17 cellular contexts compared by ENCODE assay signal in the genomic region with DNA sequence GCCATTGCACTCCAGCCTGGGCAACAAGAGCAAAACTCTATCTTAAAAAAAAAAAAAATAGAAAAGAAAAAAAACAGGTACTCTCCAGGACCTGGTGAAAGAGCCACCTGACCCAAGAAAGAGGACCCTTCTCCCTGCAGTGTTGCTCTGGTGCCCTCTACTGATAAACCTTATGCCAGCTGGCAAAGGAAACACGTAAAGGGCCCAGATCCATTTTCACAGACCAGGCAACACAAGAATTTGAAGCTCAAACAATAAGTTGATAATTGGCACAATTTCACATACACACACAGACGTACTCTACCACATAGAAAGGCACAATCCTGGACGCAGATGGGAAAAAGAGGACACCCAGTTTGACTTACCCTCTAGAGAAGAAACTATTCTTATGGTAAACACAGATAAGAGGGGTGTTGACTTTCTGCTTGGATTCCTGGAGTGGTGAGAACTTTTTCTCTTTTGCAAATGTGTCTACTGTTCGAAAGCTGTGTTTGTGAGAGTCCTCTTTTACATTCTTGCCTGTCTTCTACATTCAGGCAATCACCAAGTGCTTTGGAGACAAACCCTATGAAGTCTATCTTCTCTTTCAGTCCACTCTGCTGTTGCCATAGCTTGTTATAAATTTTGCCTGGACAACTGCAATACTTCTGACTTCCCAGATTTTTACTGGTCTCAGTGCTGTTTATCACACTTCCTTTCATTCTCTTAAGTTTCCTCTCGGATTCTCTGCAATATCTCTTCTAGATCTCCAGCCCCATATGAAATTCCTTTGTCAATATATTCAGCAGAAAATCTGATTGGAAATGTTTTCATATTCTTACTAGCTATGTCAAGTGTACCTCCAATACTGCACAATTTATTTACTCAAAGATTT. TPM values are rescaled to one million over a fixed set of nuclear protein-coding genes. Genes with fewer than 3 reads are reported as not detected.
DNase-seq lines count a peak whose midpoint lies in the region; ATAC-seq, FAIRE-seq and TF ChIP-seq lines count a peak whose summit lies in the region.
"Had no signal": no experiment of that assay in that cellular context is flagged by ENCODE, and none has a peak within 500 bp of the region (broad histone marks: within the 10 kb centered on the region; RNA-seq: fewer than 3 reads in every experiment).

No MANE protein-coding gene starts in this region.

- peak in 1 of 2 experiments; percentile 44; a peak in 2 of 5 replicates for TF ChIP-seq RAD21 in A549 (conservative IDR thresholded peaks at IDR 0.05 in 1 of 2, IDR thresholded peaks at IDR 0.05 in 1 of 2)

- peak; percentile 59 to 60; a peak in 3 of 6 replicates for ATAC-seq in A549

- no peak for TF ChIP-seq POLR2A in A549 (IDR thresholded peaks at IDR 0.05; ENCODE audit: low read length)

- CTCF ChIA-PET in A549 (lab: Yijun Ruan, JAX): interaction anchor here (0.6 to 2.3 kb wide), 8 partner anchors 9 to 1019 kb away, joined by 3 to 9 read pairs (median 3); no protein-coding TSS in a partner anchor

- DNase-seq in A549 (ENCODE audit: low read depth in 1 of 2, low spot score in 1 of 2) (no peak), NCI-H69 (lab: John Stamatoyannopoulos, UW) (peak; percentile 15), epithelial cell of proximal tubule (ENCODE audit: low read depth) (no peak), T-helper 2 cell (no peak), NCI-H510A (lab: John Stamatoyannopoulos, UW) (no peak), SW 1271 (lab: John Stamatoyannopoulos, UW) (no peak), GOT3 (lab: John Stamatoyannopoulos, UW) (no peak)
- DNase-seq: activated CD4-positive, alpha-beta T cell treated with anti-CD3 and anti-CD28 coated beads, Interleukin-2, amount 50 U/mL, for 48 hours; amniotic stem cell; Calu3; NCI-H1930; NCI-H82; Right ventricle myocardium superior had no signal

- FAIRE-seq in A549 (lab: Jason Lieb, UNC): peak; percentile 76
- FAIRE-seq: islet of Langerhans had no signal

- TF ChIP-seq CTCF in A549 (IDR thresholded peaks at IDR 0.05) (peak; percentile 24; the same call in 2 of the 3 replicates), GM12874 (IDR thresholded peaks at IDR 0.05; ENCODE audit: insufficient read depth, low read depth, low read length) (0 out of 2 replicates have a peak, but pooled peaks have one; percentile 12), epithelial cell of proximal tubule (conservative IDR thresholded peaks at IDR 0.05; ENCODE audit: low read depth, low read length) (peak; percentile 23)

- H3K4me3 ChIP-seq in A549: no peak overlapping the region
- H3K4me3 ChIP-seq in epithelial cell of proximal tubule (ENCODE audit: low read depth, low read length): no peak overlapping the region
- H3K4me3 ChIP-seq: tibial nerve had no signal

- no peaks in the 10 kb centered on the region for H3K4me1 ChIP-seq in A549
- H3K4me1 ChIP-seq: tibial nerve had no signal

- no peak overlapping the region for H3K27ac ChIP-seq in A549
- H3K27ac ChIP-seq: tibial nerve had no signal

- H3K9me3 ChIP-seq in A549: no peaks in the 10 kb centered on the region
- H3K9me3 ChIP-seq: tibial nerve had no signal

- POLR2A ChIA-PET in A549 (lab: Yijun Ruan, JAX): interaction anchor here (0.5 to 0.6 kb wide), 2 partner anchors 12 to 75 kb away, joined by 4 to 7 read pairs; no protein-coding TSS in a partner anchor

- H3K4me2 ChIP-seq in A549: no peak overlapping the region

- WGBS in A549 (ENCODE audit: missing lambda C conversion rate): 82% methylated on average over 5 of the region's 5 CpGs

- no peak for TF ChIP-seq EP300 in A549 (IDR thresholded peaks at IDR 0.05)

TF ChIP-seq in A549, 52 proteins besides CTCF, POLR2A, EP300 and RAD21:
- TF ChIP-seq SREBF2 (IDR thresholded peaks at IDR 0.05) (no peak), CEBPB (IDR thresholded peaks at IDR 0.05) (no peak), JUN (IDR thresholded peaks at IDR 0.05) (no peak), FOXS1 (CRISPR knock-in tag; IDR thresholded peaks at IDR 0.05) (no peak), CBX8 (IDR thresholded peaks at IDR 0.05) (no peak), HDAC2 (IDR thresholded peaks at IDR 0.05) (no peak), JUNB (IDR thresholded peaks at IDR 0.05) (no peak), MAFK (IDR thresholded peaks at IDR 0.05; ENCODE audit: partially characterized antibody) (no peak), TFCP2L1 (CRISPR knock-in tag; IDR thresholded peaks at IDR 0.05) (no peak), FOSB (CRISPR knock-in tag; IDR thresholded peaks at IDR 0.05) (no peak), HOXB5 (CRISPR knock-in tag; IDR thresholded peaks at IDR 0.05) (no peak), KDM1A (IDR thresholded peaks at IDR 0.05; ENCODE audit: low read depth) (no peak)
- TF ChIP-seq, protein P1, sequence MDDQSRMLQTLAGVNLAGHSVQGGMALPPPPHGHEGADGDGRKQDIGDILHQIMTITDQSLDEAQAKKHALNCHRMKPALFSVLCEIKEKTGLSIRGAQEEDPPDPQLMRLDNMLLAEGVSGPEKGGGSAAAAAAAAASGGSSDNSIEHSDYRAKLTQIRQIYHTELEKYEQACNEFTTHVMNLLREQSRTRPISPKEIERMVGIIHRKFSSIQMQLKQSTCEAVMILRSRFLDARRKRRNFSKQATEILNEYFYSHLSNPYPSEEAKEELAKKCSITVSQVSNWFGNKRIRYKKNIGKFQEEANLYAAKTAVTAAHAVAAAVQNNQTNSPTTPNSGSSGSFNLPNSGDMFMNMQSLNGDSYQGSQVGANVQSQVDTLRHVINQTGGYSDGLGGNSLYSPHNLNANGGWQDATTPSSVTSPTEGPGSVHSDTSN (IDR thresholded peaks at IDR 0.05): no peak
- TF ChIP-seq, protein P2, sequence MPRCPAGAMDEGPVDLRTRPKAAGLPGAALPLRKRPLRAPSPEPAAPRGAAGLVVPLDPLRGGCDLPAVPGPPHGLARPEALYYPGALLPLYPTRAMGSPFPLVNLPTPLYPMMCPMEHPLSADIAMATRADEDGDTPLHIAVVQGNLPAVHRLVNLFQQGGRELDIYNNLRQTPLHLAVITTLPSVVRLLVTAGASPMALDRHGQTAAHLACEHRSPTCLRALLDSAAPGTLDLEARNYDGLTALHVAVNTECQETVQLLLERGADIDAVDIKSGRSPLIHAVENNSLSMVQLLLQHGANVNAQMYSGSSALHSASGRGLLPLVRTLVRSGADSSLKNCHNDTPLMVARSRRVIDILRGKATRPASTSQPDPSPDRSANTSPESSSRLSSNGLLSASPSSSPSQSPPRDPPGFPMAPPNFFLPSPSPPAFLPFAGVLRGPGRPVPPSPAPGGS (IDR thresholded peaks at IDR 0.05): no peak
- TF ChIP-seq, protein P3, sequence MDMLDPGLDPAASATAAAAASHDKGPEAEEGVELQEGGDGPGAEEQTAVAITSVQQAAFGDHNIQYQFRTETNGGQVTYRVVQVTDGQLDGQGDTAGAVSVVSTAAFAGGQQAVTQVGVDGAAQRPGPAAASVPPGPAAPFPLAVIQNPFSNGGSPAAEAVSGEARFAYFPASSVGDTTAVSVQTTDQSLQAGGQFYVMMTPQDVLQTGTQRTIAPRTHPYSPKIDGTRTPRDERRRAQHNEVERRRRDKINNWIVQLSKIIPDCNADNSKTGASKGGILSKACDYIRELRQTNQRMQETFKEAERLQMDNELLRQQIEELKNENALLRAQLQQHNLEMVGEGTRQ (IDR thresholded peaks at IDR 0.05): no peak

RNA-seq across cellular contexts. Expression of a gene that starts 6.4 kb away (rescaled TPM):
- polyA plus RNA-seq in A549 (2011; rRNA removed) (486 and 557 TPM in 2 replicates), A549 (2017; fragmentation: RNase III; extraction: RNeasy Plus Mini Kit Qiagen cat#74134 plus additional on column Dnase treatment) (628 to 689 TPM (median 676 TPM) in 3 replicates)
- polyA plus RNA-seq in A549 (2012; cell fraction: cytosol; rRNA removed): 1,126 and 1,347 TPM in 2 replicates
- 904 and 1,034 TPM in 2 replicates for polyA plus RNA-seq in A549 (2012; cell fraction: nucleus; rRNA removed)
- polyA minus RNA-seq in A549 (2011; rRNA and poly(A)+ RNA removed): 228 and 233 TPM in 2 replicates
- total RNA-seq in epithelial cell of proximal tubule: 541 and 1,065 TPM in 2 replicates

RNA-seq across cellular contexts. Expression of a gene that starts 31.7 kb away (rescaled TPM):
- polyA plus RNA-seq in A549 (2011; rRNA removed) (19.0 and 20.5 TPM in 2 replicates), A549 (2017; fragmentation: RNase III; extraction: RNeasy Plus Mini Kit Qiagen cat#74134 plus additional on column Dnase treatment) (14.0 to 15.8 TPM (median 14.0 TPM) in 3 replicates)
- 7.3 and 8.2 TPM in 2 replicates for polyA plus RNA-seq in A549 (2012; cell fraction: cytosol; rRNA removed)
- polyA plus RNA-seq in A549 (2012; cell fraction: nucleus; rRNA removed): 7.6 and 11.5 TPM in 2 replicates
- 17.3 and 21.1 TPM in 2 replicates for polyA minus RNA-seq in A549 (2011; rRNA and poly(A)+ RNA removed)
- total RNA-seq in epithelial cell of proximal tubule: 4.1 and 6.9 TPM in 2 replicates

RNA-seq across cellular contexts. Expression of a gene that starts 59.4 kb away (rescaled TPM):
- not detected in 2 replicates for polyA plus RNA-seq in A549 (2011; rRNA removed)
- polyA plus RNA-seq in A549 (2012; cell fraction: cytosol; rRNA removed): not detected in 2 replicates
- polyA plus RNA-seq in A549 (2012; cell fraction: nucleus; rRNA removed): 0.02 TPM in 1 of 2 replicates, not detected in the other
- polyA plus RNA-seq in A549 (2017; fragmentation: RNase III; extraction: RNeasy Plus Mini Kit Qiagen cat#74134 plus additional on column Dnase treatment): not detected in 3 replicates
- polyA minus RNA-seq in A549 (2011; rRNA and poly(A)+ RNA removed): 0.15 TPM in 1 of 2 replicates, not detected in the other
- total RNA-seq in epithelial cell of proximal tubule: not detected in 2 replicates
- total RNA-seq: Calu3, Right ventricle myocardium superior, skeletal muscle tissue had no signal
